ENCODE assay signal across 28 cellular contexts in genomic region chr13:54912367-54912766, GRCh38.
"Had no signal": no experiment of that assay in that cellular context is flagged by ENCODE, and none has a peak within 500 bp of the region (broad histone marks: within the 10 kb centered on the region; RNA-seq: fewer than 3 reads in every experiment).

No MANE protein-coding gene starts in this region.

- FAIRE-seq: colon, endometrium, endothelial cell of umbilical vein, frontal cortex had no signal

- H3K27ac ChIP-seq: colonic mucosa, coronary artery, dorsolateral prefrontal cortex, epithelial cell of prostate, esophagus muscularis mucosa, esophagus squamous epithelium, foreskin keratinocyte, gastrocnemius medialis, gastroesophageal sphincter, heart left ventricle, heart right ventricle had no signal

- H3K4me3 ChIP-seq: colonic mucosa, coronary artery, dorsolateral prefrontal cortex, esophagus muscularis mucosa, esophagus squamous epithelium, gastrocnemius medialis, gastroesophageal sphincter, heart left ventricle, heart right ventricle had no signal

- H3K4me1 ChIP-seq: colonic mucosa, esophagus muscularis mucosa, gastrocnemius medialis, gastroesophageal sphincter, heart left ventricle, heart right ventricle had no signal

- H3K9me3 ChIP-seq: colonic mucosa, esophagus muscularis mucosa, esophagus squamous epithelium, gastrocnemius medialis, gastroesophageal sphincter had no signal

- ATAC-seq: effector memory CD8-positive, alpha-beta T cell; esophagus mucosa; foreskin keratinocyte; gastrocnemius medialis; gastroesophageal sphincter; heart left ventricle; heart right ventricle had no signal

- H3K36me3 ChIP-seq: colonic mucosa, esophagus muscularis mucosa, esophagus squamous epithelium, gastrocnemius medialis, gastroesophageal sphincter, heart left ventricle, heart right ventricle had no signal

- H3K27me3 ChIP-seq: colonic mucosa, dorsolateral prefrontal cortex, esophagus muscularis mucosa, esophagus squamous epithelium, foreskin keratinocyte, gastrocnemius medialis, gastroesophageal sphincter, heart left ventricle, heart right ventricle had no signal

- DNase-seq: colonic mucosa; cortex of kidney; dermis blood vessel endothelial cell; dorsolateral prefrontal cortex; effector CD4-positive, alpha-beta T cell; effector CD8-positive, alpha-beta T cell; effector memory CD4-positive, alpha-beta T cell; effector memory CD8-positive, alpha-beta T cell; endodermal cell; erythroblast; esophagus squamous epithelium; foreskin fibroblast; foreskin keratinocyte; foreskin melanocyte; gastrocnemius medialis; glutamatergic neuron; head of caudate nucleus; heart left ventricle; heart right ventricle had no signal
